23 cellular contexts compared by ENCODE assay signal in the genomic region with DNA sequence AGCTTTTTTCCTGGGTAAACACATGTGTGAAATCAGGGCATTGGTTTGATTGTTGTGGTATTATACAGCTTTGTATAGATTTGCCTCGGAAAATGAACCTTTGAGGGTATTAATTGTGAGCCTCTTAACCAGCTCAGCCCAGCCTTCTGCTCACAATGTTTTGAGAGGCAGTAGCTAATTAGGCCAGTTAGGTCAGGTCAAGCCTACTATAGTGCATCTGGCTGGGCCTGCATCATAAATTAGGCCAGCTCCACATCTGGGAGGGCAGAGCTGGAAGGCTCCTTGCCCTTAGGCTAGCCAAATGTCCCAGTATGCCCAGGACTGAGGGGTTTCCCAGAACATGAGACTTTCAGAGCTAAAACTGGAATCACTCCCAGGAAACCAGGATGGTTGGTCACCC. TPM values are rescaled to one million over a fixed set of nuclear protein-coding genes. Genes with fewer than 3 reads are reported as not detected.
"Had no signal": no experiment of that assay in that cellular context is flagged by ENCODE, and none has a peak within 500 bp of the region (broad histone marks: within the 10 kb centered on the region; RNA-seq: fewer than 3 reads in every experiment).

No MANE protein-coding gene starts in this region.

- H3K27ac Mint-ChIP-seq: dendritic cell treated with granulocyte-macrophage colony-stimulating factor and Interleukin-4, amounts not matched to agents 40 ng/mL and 50 ng/mL, for 4 days; naive B cell; nephron; stimulated activated naive B cell treated with anti-CD40 and anti-IgM and Interleukin-4, amounts not matched to agents 10 μg/mL and 1 μg/mL and 100 μg/mL, for 72 hours; stimulated activated naive CD8-positive, alpha-beta T cell treated with anti-CD3 and anti-CD28 coated beads, Interleukin-15, amount 100 ng/mL, for 72 hours had no signal

- H3K4me3 ChIP-seq: heart left ventricle, right atrium auricular region, sigmoid colon, skin epidermis, testis, tibial nerve, upper lobe of right lung, vagina had no signal

- H3K4me1 Mint-ChIP-seq: naive B cell; nephron; stimulated activated naive B cell treated with anti-CD40 and anti-IgM and Interleukin-4, amounts not matched to agents 10 μg/mL and 1 μg/mL and 100 μg/mL, for 72 hours; stimulated activated naive CD8-positive, alpha-beta T cell treated with anti-CD3 and anti-CD28 coated beads, Interleukin-15, amount 100 ng/mL, for 72 hours had no signal

- H3K27ac ChIP-seq: heart left ventricle, neutrophil, right atrium auricular region, sigmoid colon, skin epidermis, testis, tibial nerve, upper lobe of right lung, vagina had no signal

- H3K36me3 ChIP-seq: heart left ventricle, neutrophil, right atrium auricular region, sigmoid colon, tibial nerve, upper lobe of right lung, vagina had no signal

- H3K9me3 Mint-ChIP-seq: nephron had no signal

- H3K4me1 ChIP-seq: right atrium auricular region, sigmoid colon, testis, upper lobe of right lung, vagina had no signal

- H3K27me3 ChIP-seq: heart left ventricle, neutrophil, right atrium auricular region, sigmoid colon, testis, tibial nerve, upper lobe of right lung, vagina had no signal

- H3K4me3 Mint-ChIP-seq: dendritic cell treated with granulocyte-macrophage colony-stimulating factor and Interleukin-4, amounts not matched to agents 40 ng/mL and 50 ng/mL, for 4 days; naive B cell; nephron; stimulated activated naive B cell treated with anti-CD40 and anti-IgM and Interleukin-4, amounts not matched to agents 10 μg/mL and 1 μg/mL and 100 μg/mL, for 72 hours; stimulated activated naive CD8-positive, alpha-beta T cell treated with anti-CD3 and anti-CD28 coated beads, Interleukin-15, amount 100 ng/mL, for 72 hours had no signal

- H3K27me3 Mint-ChIP-seq: dendritic cell treated with granulocyte-macrophage colony-stimulating factor and Interleukin-4, amounts not matched to agents 40 ng/mL and 50 ng/mL, for 4 days; naive B cell; stimulated activated naive B cell treated with anti-CD40 and anti-IgM and Interleukin-4, amounts not matched to agents 10 μg/mL and 1 μg/mL and 100 μg/mL, for 72 hours; stimulated activated naive CD8-positive, alpha-beta T cell treated with anti-CD3 and anti-CD28 coated beads, Interleukin-15, amount 100 ng/mL, for 72 hours had no signal

- H3K9me3 ChIP-seq: heart left ventricle, neutrophil, right atrium auricular region, sigmoid colon, testis, tibial nerve, upper lobe of right lung, vagina had no signal

- H3K36me3 Mint-ChIP-seq: naive B cell; stimulated activated naive B cell treated with anti-CD40 and anti-IgM and Interleukin-4, amounts not matched to agents 10 μg/mL and 1 μg/mL and 100 μg/mL, for 72 hours had no signal

- DNase-seq: erythroblast; heart left ventricle; hippocampal formation; kidney glomerular epithelial cell; mesendoderm; naive B cell; posterior cingulate gyrus; sigmoid colon; stimulated activated CD4-positive, alpha-beta T cell treated with anti-CD3 and anti-CD28 coated beads, Interleukin-2, amount 100 ng/mL, for 24 hours; stimulated activated CD4-positive, alpha-beta T cell treated with anti-CD3 and anti-CD28 coated beads, Interleukin-4, amount 100 ng/mL, for 4 hours; stimulated activated naive B cell treated with anti-CD40 and anti-IgM and Interleukin-4, amounts not matched to agents 10 μg/mL and 1 μg/mL and 100 μg/mL, for 72 hours; stimulated activated naive CD8-positive, alpha-beta T cell treated with anti-CD3 and anti-CD28 coated beads, Interleukin-15, amount 100 ng/mL, for 72 hours; testis; upper lobe of right lung had no signal

RNA-seq across cellular contexts. Expression of gene LRATD1, which starts 43.0 kb away (rescaled TPM):
- total RNA-seq: endothelial cell of umbilical vein, osteocyte had no signal
- polyA plus RNA-seq: endothelial cell of umbilical vein had no signal
